ENCODE assay signal across 9 cellular contexts in genomic region chr1:109815809-109816791, GRCh38. TPM values are rescaled to one million over a fixed set of nuclear protein-coding genes. Genes with fewer than 3 reads are reported as not detected.
A peak's percentile ranks its signal among the peaks of the same experiment; 100 is the strongest.
DNase-seq lines count a peak whose midpoint lies in the region; ATAC-seq and TF ChIP-seq lines count a peak whose summit lies in the region.
"Had no signal": no experiment of that assay in that cellular context is flagged by ENCODE, and none has a peak within 500 bp of the region (broad histone marks: within the 10 kb centered on the region; RNA-seq: fewer than 3 reads in every experiment).

No MANE protein-coding gene starts in this region.

- H3K9me3 ChIP-seq in BLaER1 treated with 17β-estradiol and CSF1 and Interleukin-3, amounts not matched to agents 10 nM and 100 nM (replicated peaks in 1 of 11): peaks cover 0 to 8% (median 0%) of the 10 kb centered on the region in 11 experiments; a peak in 6 of 22 replicates
- H3K9me3 ChIP-seq in OCI-LY3 (ENCODE audit: insufficient read depth, low read length) (0 out of 2 replicates have a peak, but pooled peaks cover 4% of the 10 kb centered on the region), mucosa of rectum (ENCODE audit: control insufficient read depth in 2 of 2, low read length in 2 of 2) (peaks cover 0 to 5% of the 10 kb centered on the region in 2 donors)
- no peaks in the 10 kb centered on the region for H3K9me3 ChIP-seq in CD8-positive, alpha-beta T cell (ENCODE audit: low read length)

- ATAC-seq in GM19324 (IDR thresholded peaks at IDR 0.05; ENCODE audit: low FRiP score, unreplicated experiment): peak; percentile 88
- peak; percentile 79 for ATAC-seq in HG03135 (IDR thresholded peaks at IDR 0.05; ENCODE audit: unreplicated experiment)
- no peak for ATAC-seq in CD8-positive, alpha-beta T cell

- no peak overlapping the region for H2AFZ ChIP-seq in OCI-LY3 (ENCODE audit: low read depth, low read length)

- H3K79me2 ChIP-seq in OCI-LY3 (ENCODE audit: low read length): no peaks in the 10 kb centered on the region

- H3K27me3 ChIP-seq in BLaER1 treated with 17β-estradiol and CSF1 and Interleukin-3, amounts not matched to agents 10 nM and 100 nM: no peaks in the 10 kb centered on the region; a peak in 1 of 22 replicates
- H3K27me3 ChIP-seq in OCI-LY3 (ENCODE audit: low read depth, low read length): peaks cover 11% of the 10 kb centered on the region
- H3K27me3 ChIP-seq in mucosa of rectum (ENCODE audit: control insufficient read depth in 2 of 2, insufficient read depth in 2 of 2, low read length in 2 of 2): no peaks in the 10 kb centered on the region
- no peaks in the 10 kb centered on the region for H3K27me3 ChIP-seq in CD8-positive, alpha-beta T cell (ENCODE audit: insufficient read depth, low read length)

- H3K36me3 ChIP-seq in BLaER1 treated with 17β-estradiol and CSF1 and Interleukin-3, amounts not matched to agents 10 nM and 100 nM: no peaks in the 10 kb centered on the region
- H3K36me3 ChIP-seq in OCI-LY3 (replicated peaks; ENCODE audit: low read depth, low read length) (no peaks in the 10 kb centered on the region), mucosa of rectum (ENCODE audit: control insufficient read depth in 2 of 2, insufficient read depth in 2 of 2, low read length in 2 of 2) (no peaks in the 10 kb centered on the region)
- H3K36me3 ChIP-seq in CD8-positive, alpha-beta T cell (ENCODE audit: insufficient read depth, low read length): no peaks in the 10 kb centered on the region

- peak overlapping the region; percentile 76 to 93 (median 87) for H3K4me2 ChIP-seq in BLaER1 treated with 17β-estradiol and CSF1 and Interleukin-3, amounts not matched to agents 10 nM and 100 nM
- H3K4me2 ChIP-seq in OCI-LY3 (ENCODE audit: low read length): peak overlapping the region; percentile 72

- no peaks in the 10 kb centered on the region for H3K36me3 Mint-ChIP-seq in CD8-positive, alpha-beta T cell

- no peak overlapping the region for H3K4me3 Mint-ChIP-seq in CD8-positive, alpha-beta T cell

- peaks cover 4% of the 10 kb centered on the region for H3K9me3 Mint-ChIP-seq in CD8-positive, alpha-beta T cell

- no peaks in the 10 kb centered on the region for H3K4me1 Mint-ChIP-seq in CD8-positive, alpha-beta T cell (ENCODE audit: low read depth)

- POLR2A ChIA-PET in CD8-positive, alpha-beta T cell (lab: Charles Lee): no interaction called here

- peak overlapping the region; percentile 77 to 100 (median 98) for H3K27ac ChIP-seq in BLaER1 treated with 17β-estradiol and CSF1 and Interleukin-3, amounts not matched to agents 10 nM and 100 nM
- H3K27ac ChIP-seq in OCI-LY3 (ENCODE audit: low read length) (peak overlapping the region; percentile 50), mucosa of rectum (ENCODE audit: low read depth in 2 of 2, low read length in 2 of 2) (peak overlapping the region; percentile 17 to 44)
- no peak overlapping the region for H3K27ac ChIP-seq in CD8-positive, alpha-beta T cell (ENCODE audit: low read depth, low read length)

- intact Hi-C loops in CD8-positive, alpha-beta T cell (cut with DNase I, micrococcal nuclease): no loop called here

- H3K9ac ChIP-seq in BLaER1 treated with 17β-estradiol and CSF1 and Interleukin-3, amounts not matched to agents 10 nM and 100 nM: peak overlapping the region; percentile 73 to 94 (median 88); a peak in 21 of 22 replicates
- H3K9ac ChIP-seq in OCI-LY3 (ENCODE audit: low read length) (no peak overlapping the region), mucosa of rectum (ENCODE audit: low read depth in 1 of 2, low read length in 2 of 2) (no peak overlapping the region)

- no peak for TF ChIP-seq CTCF in OCI-LY3 (IDR thresholded peaks at IDR 0.05; ENCODE audit: low read depth, low read length)
- TF ChIP-seq CTCF in CD8-positive, alpha-beta T cell (IDR thresholded peaks at IDR 0.05): no peak

- DNase-seq in NCI-H446 treated with DMSO at 0.1 percent for 48 hours (lab: John Stamatoyannopoulos, UW) (no peak), 8988T (no peak)
- DNase-seq in CD8-positive, alpha-beta T cell: no peak

- no peaks in the 10 kb centered on the region for H4K20me1 ChIP-seq in BLaER1 treated with 17β-estradiol and CSF1 and Interleukin-3, amounts not matched to agents 10 nM and 100 nM
- no peaks in the 10 kb centered on the region for H4K20me1 ChIP-seq in OCI-LY3 (ENCODE audit: insufficient read depth, low read length)

- H3K4me3 ChIP-seq in BLaER1 treated with 17β-estradiol and CSF1 and Interleukin-3, amounts not matched to agents 10 nM and 100 nM: peak overlapping the region in 6 of 10 experiments; percentile 7 to 50 (median 34); a peak in 10 of 20 replicates
- H3K4me3 ChIP-seq in OCI-LY3 (ENCODE audit: low read length) (peak overlapping the region; percentile 52), mucosa of rectum (ENCODE audit: low read length in 2 of 2) (no peak overlapping the region)
- H3K4me3 ChIP-seq in CD8-positive, alpha-beta T cell (ENCODE audit: low read depth, low read length): no peak overlapping the region

- CTCF ChIA-PET in CD8-positive, alpha-beta T cell (lab: Charles Lee): interaction anchor here (1.4 kb wide), 1 partner anchor 25 kb away, joined by 4 read pairs; no protein-coding TSS in a partner anchor

- no peak overlapping the region for H3K27ac Mint-ChIP-seq in CD8-positive, alpha-beta T cell

- H3K27me3 Mint-ChIP-seq in CD8-positive, alpha-beta T cell (ENCODE audit: low read depth): no peaks in the 10 kb centered on the region

- H3K4me1 ChIP-seq in BLaER1 treated with 17β-estradiol and CSF1 and Interleukin-3, amounts not matched to agents 10 nM and 100 nM: peaks cover 88 to 100% (median 97%) of the 10 kb centered on the region in 10 experiments
- H3K4me1 ChIP-seq in OCI-LY3 (ENCODE audit: low read length) (peaks cover 24% of the 10 kb centered on the region), mucosa of rectum (ENCODE audit: control insufficient read depth in 2 of 2, insufficient read depth in 2 of 2, low read length in 2 of 2) (peaks cover 0 to 11% of the 10 kb centered on the region in 2 donors)
- no peaks in the 10 kb centered on the region for H3K4me1 ChIP-seq in CD8-positive, alpha-beta T cell (ENCODE audit: insufficient read depth, low read length)

RNA-seq across cellular contexts. Expression of gene EPS8L3, which starts 52.4 kb away (rescaled TPM):
- not detected for total RNA-seq in CD8-positive, alpha-beta T cell
- total RNA-seq: lower leg skin had no signal

Comparison
In these comparisons a context has a peak if more than half of its experiments do, and no peak if none do; other contexts are left out.
1. H3K4me3 ChIP-seq: peak in BLaER1 treated with 17β-estradiol and CSF1 and Interleukin-3, amounts not matched to agents 10 nM and 100 nM (6 of 10) and OCI-LY3 (single experiment); none in mucosa of rectum (0 of 2) and CD8-positive, alpha-beta T cell (single experiment).
2. H3K9ac ChIP-seq: peak in BLaER1 treated with 17β-estradiol and CSF1 and Interleukin-3, amounts not matched to agents 10 nM and 100 nM (11 of 11); none in OCI-LY3 (single experiment) and mucosa of rectum (0 of 2).